ENCODE assay signal across 33 cellular contexts in the genomic region with DNA sequence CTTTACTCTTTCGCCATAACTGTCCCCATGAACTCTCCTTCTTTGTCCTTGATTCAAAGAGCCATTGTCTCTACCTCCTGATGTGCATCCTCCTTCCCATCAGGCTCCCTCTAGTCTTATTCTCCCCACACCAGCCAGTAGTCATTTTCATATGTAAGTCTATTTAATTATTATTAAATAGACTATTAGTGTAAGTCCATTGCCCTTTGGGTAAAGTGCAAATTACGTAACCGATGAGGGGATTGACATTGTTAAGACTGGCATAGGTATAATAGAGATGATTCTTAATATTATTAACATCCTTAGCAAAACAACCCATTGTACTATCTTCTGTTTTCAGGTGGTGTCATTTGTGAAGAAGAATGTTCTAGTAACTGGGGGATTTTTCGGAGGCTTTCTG.
"Had no signal": no experiment of that assay in that cellular context is flagged by ENCODE, and none has a peak within 500 bp of the region (broad histone marks: within the 10 kb centered on the region; RNA-seq: fewer than 3 reads in every experiment).

No MANE protein-coding gene starts in this region.

- H3K27ac Mint-ChIP-seq: mesothelial cell of epicardium, naive B cell, nephron progenitor cell, neural progenitor cell, progenitor cell of endocrine pancreas had no signal

- H3K4me3 Mint-ChIP-seq: mesothelial cell of epicardium; naive B cell; natural killer cell; nephron progenitor cell; neural progenitor cell; stimulated activated naive B cell treated with anti-CD40 and anti-IgM and Interleukin-4, amounts not matched to agents 10 μg/mL and 1 μg/mL and 100 μg/mL, for 72 hours had no signal

- H3K4me1 ChIP-seq: lower lobe of right lung, neural progenitor cell, parathyroid adenoma, right atrium auricular region, testis, vagina had no signal

- H3K4me1 Mint-ChIP-seq: mesothelial cell of epicardium, neural progenitor cell had no signal

- DNase-seq: hippocampal formation; kidney glomerular epithelial cell; left cardiac atrium; left ventricle myocardium superior; lower lobe of right lung; mammary epithelial cell; mesendoderm; naive B cell; natural killer cell; nephron progenitor cell; occipital lobe; right lobe of liver; stimulated activated CD4-positive, alpha-beta T cell treated with anti-CD3 and anti-CD28 coated beads, Interleukin-1b, Interleukin-23, amount 100 ng/mL, for 48 hours; stimulated activated CD4-positive, alpha-beta T cell treated with anti-CD3 and anti-CD28 coated beads, Interleukin-2, amount 100 ng/mL, for 48 hours; stimulated activated CD4-positive, alpha-beta T cell treated with anti-CD3 and anti-CD28 coated beads, Interleukin-4, amount 100 ng/mL, for 4 hours; stimulated activated CD8-positive, alpha-beta memory T cell treated with anti-CD3 and anti-CD28 coated beads, Interleukin-4, amount 100 ng/mL, for 48 hours; stimulated activated naive B cell treated with anti-CD40 and anti-IgM and Interleukin-4, amounts not matched to agents 10 μg/mL and 1 μg/mL and 100 μg/mL, for 72 hours; stimulated activated naive CD8-positive, alpha-beta T cell treated with anti-CD3 and anti-CD28 coated beads, Interleukin-15, Interleukin-2, amounts not matched to agents 100 U/mL and 50 U/mL, for 24 hours; stomach; testis; thyroid gland; transverse colon; upper lobe of left lung had no signal

- H3K9ac ChIP-seq: neural progenitor cell, parathyroid adenoma had no signal

- H3K27ac ChIP-seq: lower lobe of right lung, neural progenitor cell, neutrophil, parathyroid adenoma, right atrium auricular region, testis, thyroid gland, upper lobe of left lung, vagina had no signal

- ATAC-seq: left cardiac atrium; left lobe of liver; left ventricle myocardium superior; lower lobe of right lung; natural killer cell; right lobe of liver; stimulated activated naive B cell treated with anti-CD40 and anti-IgM and Interleukin-4, amounts not matched to agents 10 μg/mL and 1 μg/mL and 100 μg/mL, for 72 hours; stimulated activated naive CD8-positive, alpha-beta T cell treated with anti-CD3 and anti-CD28 coated beads, Interleukin-15, Interleukin-2, amounts not matched to agents 100 U/mL and 50 U/mL, for 24 hours had no signal

- H3K36me3 Mint-ChIP-seq: naive B cell, natural killer cell had no signal

- FAIRE-seq: keratinocyte had no signal

- H3K4me3 ChIP-seq: lower lobe of right lung, neural progenitor cell, right atrium auricular region, right lobe of liver, smooth muscle cell, stomach, testis, thyroid gland, transverse colon, upper lobe of left lung, vagina had no signal

- H3K4me2 ChIP-seq: neural progenitor cell, smooth muscle cell had no signal

- H3K27me3 ChIP-seq: neural progenitor cell, neutrophil, right atrium auricular region, right lobe of liver, stomach, testis, thyroid gland, transverse colon, upper lobe of left lung, vagina had no signal

- H3K36me3 ChIP-seq: neural progenitor cell, neutrophil, right atrium auricular region, right lobe of liver, thyroid gland, transverse colon, vagina had no signal

- H3K9me3 Mint-ChIP-seq: natural killer cell; stimulated activated naive B cell treated with anti-CD40 and anti-IgM and Interleukin-4, amounts not matched to agents 10 μg/mL and 1 μg/mL and 100 μg/mL, for 72 hours had no signal

- H3K9me3 ChIP-seq: lower lobe of right lung, neutrophil, right atrium auricular region, right lobe of liver, stomach, testis, thyroid gland, transverse colon, upper lobe of left lung, vagina had no signal

- H2AFZ ChIP-seq: neural progenitor cell, parathyroid adenoma had no signal

- H3K79me2 ChIP-seq: parathyroid adenoma had no signal
